In the genomic region with DNA sequence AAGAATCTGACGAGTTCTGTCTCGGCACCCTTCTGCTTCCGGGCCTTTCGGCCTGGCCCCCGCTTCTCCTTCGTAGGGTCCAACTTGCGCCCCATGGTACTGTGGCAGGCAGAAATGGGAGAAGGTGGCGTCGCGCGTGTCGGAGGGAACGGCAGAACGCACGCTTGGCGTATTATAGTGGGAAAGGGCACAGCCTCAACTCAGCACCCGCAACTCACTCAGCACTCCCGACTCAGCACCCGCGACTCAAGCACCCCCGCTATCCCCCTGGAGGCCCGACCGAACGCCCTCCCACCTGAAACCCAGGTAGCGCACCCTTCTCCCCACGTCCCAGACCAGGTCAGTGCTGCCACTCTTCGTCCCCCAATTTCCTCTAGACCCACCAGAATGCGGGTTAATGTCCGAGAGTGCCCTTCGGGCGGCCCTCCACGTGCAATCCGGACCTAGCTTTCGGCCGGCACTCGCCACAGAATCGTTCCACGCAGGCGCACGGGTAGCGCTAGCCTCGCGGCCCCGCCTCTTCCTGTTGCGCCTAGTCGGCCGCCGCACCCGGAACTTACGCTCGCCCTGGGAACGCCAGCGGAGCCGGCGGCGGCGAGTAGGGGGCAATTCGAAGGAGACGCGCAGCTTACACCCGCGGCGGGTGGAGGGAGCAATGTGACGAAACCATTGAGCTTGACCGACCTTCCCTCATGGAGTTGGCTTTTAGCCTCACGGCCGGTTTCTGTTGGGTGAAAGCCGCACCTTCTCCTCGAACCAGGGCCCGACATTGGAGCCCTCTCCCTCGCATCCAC, we compare ENCODE assay signal across 1 cellular context.
TF ChIP-seq lines count a peak whose summit lies in the region.

NOP2 (minus strand) TSS at position 468 of the 794 bp plus-strand sequence; CDS start at position 95, 373 bp downstream.

TF ChIP-seq in K562, 482 proteins besides CTCF, POLR2A, EP300 and RAD21 (continued from another document and continues in another):
- TF ChIP-seq KDM5B (IDR thresholded peaks at IDR 0.05; ENCODE audit: insufficient replicate concordance, low read depth, low read length) (peak; percentile 52), RNF219 (CRISPR knock-in tag; IDR thresholded peaks at IDR 0.05) (no peak), PHB2 (IDR thresholded peaks at IDR 0.05; ENCODE audit: low read depth) (no peak), CBFA2T3 (IDR thresholded peaks at IDR 0.05) (no peak), UBTF (IDR thresholded peaks at IDR 0.05; ENCODE audit: borderline replicate concordance in 1 of 2, low read depth in 2 of 2, low read length in 2 of 2) (no peak), ATF7 (IDR thresholded peaks at IDR 0.05) (peak; percentile 51; the same call in 1 of the 2 replicates), MYBL2 (IDR thresholded peaks at IDR 0.05; ENCODE audit: low read depth) (no peak), MYBL2 (CRISPR knock-in tag; IDR thresholded peaks at IDR 0.05; ENCODE audit: borderline replicate concordance) (no peak), EGR1 (conservative IDR thresholded peaks at IDR 0.05) (0 out of 2 replicates have a peak, but pooled peaks have one; percentile 24), MEIS2 (IDR thresholded peaks at IDR 0.05; ENCODE audit: partially characterized antibody) (peak; percentile 54), ZBTB17 (CRISPR knock-in tag; IDR thresholded peaks at IDR 0.05) (0 out of 2 replicates have a peak, but pooled peaks have one; percentile 57), GTF2A2 (tag; IDR thresholded peaks at IDR 0.05) (no peak), ZNF134 (CRISPR knock-in tag; conservative IDR thresholded peaks at IDR 0.05) (no peak), NCOA1 (IDR thresholded peaks at IDR 0.05; ENCODE audit: low read depth) (peak; percentile 64; the same call in 1 of the 2 replicates), RBM22 (IDR thresholded peaks at IDR 0.05; ENCODE audit: low read depth, low read length, poor library complexity, severe bottlenecking) (peak; percentile 75), ZKSCAN8 (CRISPR knock-in tag; IDR thresholded peaks at IDR 0.05) (no peak), FOXM1 (IDR thresholded peaks at IDR 0.05; ENCODE audit: low read depth) (no peak), FOXM1 (CRISPR knock-in tag; IDR thresholded peaks at IDR 0.05; ENCODE audit: low read depth) (0 out of 2 replicates have a peak, but pooled peaks have one; percentile 45), FOXP4 (CRISPR knock-in tag; IDR thresholded peaks at IDR 0.05; ENCODE audit: borderline replicate concordance) (0 out of 2 replicates have a peak, but pooled peaks have one; percentile 39), NKRF (IDR thresholded peaks at IDR 0.05; ENCODE audit: borderline replicate concordance) (peak; percentile 97), NR2C2 (CRISPR knock-in tag; IDR thresholded peaks at IDR 0.05) (no peak), NR2C2 (tag; IDR thresholded peaks at IDR 0.05) (peak; percentile 51; the same call in 1 of the 2 replicates), ZNF511 (CRISPR knock-in tag; IDR thresholded peaks at IDR 0.05) (peak; percentile 35; the same call in 1 of the 2 replicates), ZNF41 (CRISPR knock-in tag; conservative IDR thresholded peaks at IDR 0.05) (no peak), ZNF3 (CRISPR knock-in tag; IDR thresholded peaks at IDR 0.05) (no peak), ZNF778 (CRISPR knock-in tag; IDR thresholded peaks at IDR 0.05) (no peak), TRIM24 (IDR thresholded peaks at IDR 0.05) (peak in 1 of 2 experiments; percentile 60; a peak in 1 of 4 replicates), ETV1 (tag; conservative IDR thresholded peaks at IDR 0.05; ENCODE audit: low read depth) (peak; percentile 35), PRMT5 (CRISPR knock-in tag; IDR thresholded peaks at IDR 0.05) (no peak), ZBTB9 (CRISPR knock-in tag; IDR thresholded peaks at IDR 0.05) (peak; percentile 49; the same call in 1 of the 2 replicates), JUND (IDR thresholded peaks at IDR 0.05; ENCODE audit: borderline replicate concordance, low read depth, low read length) (0 out of 2 replicates have a peak, but pooled peaks have one; percentile 11), JUND (tag; IDR thresholded peaks at IDR 0.05; ENCODE audit: borderline replicate concordance, low read depth, low read length) (no peak; the same call in 2 of the 3 replicates), ZNF655 (CRISPR knock-in tag; IDR thresholded peaks at IDR 0.05) (no peak), TEAD1 (CRISPR knock-in tag; IDR thresholded peaks at IDR 0.05) (0 out of 4 replicates have a peak, but pooled peaks of 1 of the 2 experiments have one; percentile 35), MYNN (IDR thresholded peaks at IDR 0.05) (peak; percentile 40; the same call in 1 of the 2 replicates), MYNN (CRISPR knock-in tag; IDR thresholded peaks at IDR 0.05) (no peak), GABPB2 (CRISPR knock-in tag; conservative IDR thresholded peaks at IDR 0.05) (no peak), PRDM10 (IDR thresholded peaks at IDR 0.05; ENCODE audit: partially characterized antibody) (peak; percentile 24), SMARCE1 (IDR thresholded peaks at IDR 0.05) (no peak), CBX2 (IDR thresholded peaks at IDR 0.05; ENCODE audit: insufficient read depth, low read length, poor library complexity, severe bottlenecking) (no peak), SUPT5H (IDR thresholded peaks at IDR 0.05) (peak; percentile 89), SMAD2 (IDR thresholded peaks at IDR 0.05; ENCODE audit: low read depth, low read length) (no peak)
- TF ChIP-seq, protein P1, sequence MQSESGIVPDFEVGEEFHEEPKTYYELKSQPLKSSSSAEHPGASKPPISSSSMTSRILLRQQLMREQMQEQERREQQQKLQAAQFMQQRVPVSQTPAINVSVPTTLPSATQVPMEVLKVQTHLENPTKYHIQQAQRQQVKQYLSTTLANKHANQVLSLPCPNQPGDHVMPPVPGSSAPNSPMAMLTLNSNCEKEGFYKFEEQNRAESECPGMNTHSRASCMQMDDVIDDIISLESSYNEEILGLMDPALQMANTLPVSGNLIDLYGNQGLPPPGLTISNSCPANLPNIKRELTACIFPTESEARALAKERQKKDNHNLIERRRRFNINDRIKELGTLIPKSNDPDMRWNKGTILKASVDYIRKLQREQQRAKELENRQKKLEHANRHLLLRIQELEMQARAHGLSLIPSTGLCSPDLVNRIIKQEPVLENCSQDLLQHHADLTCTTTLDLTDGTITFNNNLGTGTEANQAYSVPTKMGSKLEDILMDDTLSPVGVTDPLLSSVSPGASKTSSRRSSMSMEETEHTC (IDR thresholded peaks at IDR 0.05), result no peak
